23 cellular contexts compared by ENCODE assay signal in genomic region chr21:42571391-42572150, GRCh38. TPM values are rescaled to one million over a fixed set of nuclear protein-coding genes. Genes with fewer than 3 reads are reported as not detected.
A peak's percentile ranks its signal among the peaks of the same experiment; 100 is the strongest.
DNase-seq lines count a peak whose midpoint lies in the region; ATAC-seq and TF ChIP-seq lines count a peak whose summit lies in the region.
"Had no signal": no experiment of that assay in that cellular context is flagged by ENCODE, and none has a peak within 500 bp of the region (broad histone marks: within the 10 kb centered on the region; RNA-seq: fewer than 3 reads in every experiment).

No MANE protein-coding gene starts in this region.

- H3K9me3 Mint-ChIP-seq in CD14-positive monocyte (peaks cover 5 to 14% (median 12%) of the 10 kb centered on the region in 7 donors), brain (peaks cover 3 to 10% (median 7%) of the 10 kb centered on the region in 5 experiments)

- no peak overlapping the region for H4K91ac ChIP-seq in neuronal stem cell (ENCODE audit: low read depth, low read length, poor library complexity)

- no CpG with 5 or more reads among the region's 20 CpGs for WGBS in neuronal stem cell (ENCODE audit: extremely low coverage in 2 of 2, insufficient read length in 2 of 2, insufficient replicate concordance in 1 of 2), 2 donors

- no peak overlapping the region for H3K9ac ChIP-seq in neuronal stem cell (ENCODE audit: low read depth, low read length, poor library complexity)

- H2AFZ ChIP-seq in neuronal stem cell (ENCODE audit: low read length), result peak overlapping the region; percentile 85

- H3K79me1 ChIP-seq in neuronal stem cell (ENCODE audit: low read depth, low read length), result no peaks in the 10 kb centered on the region

- H3K27ac Mint-ChIP-seq in CD14-positive monocyte, result no peak overlapping the region
- peak overlapping the region in 3 of 5 experiments; percentile 6 to 96 (median 90) for H3K27ac Mint-ChIP-seq in brain
- H3K27ac Mint-ChIP-seq: activated naive CD4-positive, alpha-beta T cell treated with anti-CD3 and anti-CD28 coated beads, Interleukin-2, amount 50 U/mL, for 24 hours had no signal

- H3K9me3 ChIP-seq in neuronal stem cell (replicated peaks in 1 of 2; ENCODE audit: control insufficient read depth in 2 of 2, insufficient read depth in 1 of 2, low read depth in 1 of 2, low read length in 2 of 2), result peaks cover 2 to 3% of the 10 kb centered on the region in 2 donors
- H3K9me3 ChIP-seq: gastrocnemius medialis, mucosa of descending colon, transverse colon had no signal

- peaks cover 78 to 81% of the 10 kb centered on the region in 2 donors for H3K36me3 Mint-ChIP-seq in CD14-positive monocyte
- peaks cover 60% of the 10 kb centered on the region for H3K36me3 Mint-ChIP-seq in brain

- H4K8ac ChIP-seq in neuronal stem cell (ENCODE audit: low read depth, low read length), result no peak overlapping the region

- H3K4me1 Mint-ChIP-seq in CD14-positive monocyte (peaks cover 2% of the 10 kb centered on the region), brain (peaks cover 28% of the 10 kb centered on the region)
- H3K4me1 Mint-ChIP-seq: activated naive CD4-positive, alpha-beta T cell treated with anti-CD3 and anti-CD28 coated beads, Interleukin-2, amount 50 U/mL, for 24 hours; CD8-positive, alpha-beta memory T cell had no signal

- DNase-seq in CD14-positive monocyte (ENCODE audit: low spot score) (peak; percentile 32), NCI-H1417 (lab: John Stamatoyannopoulos, UW) (peak; percentile 23 to 95 (median 85)), neuronal stem cell (ENCODE audit: low spot score) (no peak), NAMALWA (ENCODE audit: low spot score) (no peak)
- no peak for DNase-seq in activated naive CD4-positive, alpha-beta T cell treated with Interleukin-2 at 50 U/mL for 16 hours
- DNase-seq: activated CD4-positive, alpha-beta T cell treated with anti-CD3 and anti-CD28 coated beads for 48 hours; activated T-cell treated with anti-CD3 and anti-CD28 coated beads, Interleukin-2, amount 50 U/mL, for 4 hours; brain microvascular endothelial cell; CD8-positive, alpha-beta memory T cell; erythroblast; gastrocnemius medialis; H9; left ventricle myocardium inferior; NCI-H2081 treated with DMSO at 0.1 percent for 48 hours; stimulated activated naive CD4-positive, alpha-beta T cell; T1000 had no signal

- H3K23ac ChIP-seq in neuronal stem cell (ENCODE audit: low read depth, low read length, poor library complexity), result no peak overlapping the region

- TF ChIP-seq CTCF in CD14-positive monocyte (IDR thresholded peaks at IDR 0.05), result no peak
- no peak for TF ChIP-seq CTCF in brain (conservative IDR thresholded peaks at IDR 0.05)

- peak overlapping the region; percentile 36 for H2AK5ac ChIP-seq in neuronal stem cell (ENCODE audit: low read depth, low read length)

- H2BK15ac ChIP-seq in neuronal stem cell (ENCODE audit: low read length), result no peak overlapping the region

- H2BK120ac ChIP-seq in neuronal stem cell (ENCODE audit: low read depth, low read length), result peak overlapping the region; percentile 56

- H3K27me3 ChIP-seq in neuronal stem cell (ENCODE audit: control insufficient read depth in 3 of 3, insufficient read depth in 3 of 3, low read depth in 1 of 3, low read length in 3 of 3), result peaks cover 0 to 3% (median 0%) of the 10 kb centered on the region in 3 experiments
- H3K27me3 ChIP-seq: brain microvascular endothelial cell, gastrocnemius medialis, transverse colon had no signal

- peak overlapping the region; percentile 48 for H2BK12ac ChIP-seq in neuronal stem cell (ENCODE audit: low read length)

- intact Hi-C loops in CD14-positive monocyte (cut with micrococcal nuclease), result no loop called here

- H3K27me3 Mint-ChIP-seq in CD14-positive monocyte (ENCODE audit: low read depth in 3 of 3) (no peaks in the 10 kb centered on the region), brain (peaks cover 4% of the 10 kb centered on the region)
- H3K27me3 Mint-ChIP-seq: activated naive CD4-positive, alpha-beta T cell treated with anti-CD3 and anti-CD28 coated beads, Interleukin-2, amount 50 U/mL, for 24 hours; CD8-positive, alpha-beta memory T cell had no signal

- ATAC-seq in GM21529 (IDR thresholded peaks at IDR 0.05; ENCODE audit: unreplicated experiment) (no peak), HG03521 (IDR thresholded peaks at IDR 0.05; ENCODE audit: unreplicated experiment) (no peak)
- ATAC-seq: activated T-cell treated with anti-CD3 and anti-CD28 coated beads, Interleukin-2, amount 50 U/mL, for 4 hours; gastrocnemius medialis; SK-N-SH treated with all-trans-retinoic acid at 6 μM for 48 hours had no signal

- peak overlapping the region; percentile 82 for H3K18ac ChIP-seq in neuronal stem cell (ENCODE audit: low read length)

- peaks cover 8 to 16% of the 10 kb centered on the region in 2 donors for H3K4me1 ChIP-seq in neuronal stem cell (ENCODE audit: control insufficient read depth in 2 of 2, insufficient read depth in 1 of 2, low read depth in 1 of 2, low read length in 2 of 2)
- H3K4me1 ChIP-seq: gastrocnemius medialis, left ventricle myocardium inferior, transverse colon had no signal

- H2BK5ac ChIP-seq in neuronal stem cell (ENCODE audit: low read length), result peak overlapping the region; percentile 20

- H3K4ac ChIP-seq in neuronal stem cell (ENCODE audit: low read length), result no peak overlapping the region

- no peak overlapping the region for H3K4me2 ChIP-seq in neuronal stem cell (ENCODE audit: insufficient read depth, low read length, poor library complexity, severe bottlenecking)

- H3K27ac ChIP-seq in neuronal stem cell (replicated peaks; ENCODE audit: low read length), result no peak overlapping the region
- H3K27ac ChIP-seq: brain microvascular endothelial cell, gastrocnemius medialis, left ventricle myocardium inferior, transverse colon had no signal

- H3K4me3 Mint-ChIP-seq in CD14-positive monocyte, result no peak overlapping the region
- H3K4me3 Mint-ChIP-seq in brain, result no peak overlapping the region
- H3K4me3 Mint-ChIP-seq: activated naive CD4-positive, alpha-beta T cell treated with anti-CD3 and anti-CD28 coated beads, Interleukin-2, amount 50 U/mL, for 24 hours; activated T-cell treated with anti-CD3 and anti-CD28 coated beads, Interleukin-2, amount 50 U/mL, for 4 hours; CD8-positive, alpha-beta memory T cell; H9 had no signal

- H3K14ac ChIP-seq in neuronal stem cell (ENCODE audit: low read length), result no peak overlapping the region

- no peak overlapping the region for H3K4me3 ChIP-seq in neuronal stem cell (ENCODE audit: low read length in 2 of 2)
- H3K4me3 ChIP-seq: gastrocnemius medialis, left ventricle myocardium inferior, mucosa of descending colon, transverse colon had no signal

- peaks cover 0 to 3% of the 10 kb centered on the region in 2 donors for H3K36me3 ChIP-seq in neuronal stem cell (replicated peaks in 1 of 2; ENCODE audit: control insufficient read depth in 2 of 2, insufficient read depth in 2 of 2, low read length in 2 of 2)
- H3K36me3 ChIP-seq: brain microvascular endothelial cell had no signal

RNA-seq across cellular contexts. Expression of gene SLC37A1, which starts 57.9 kb away (rescaled TPM):
- polyA plus RNA-seq in CD14-positive monocyte, result 1 to 10 TPM; 2.7 to 4.3 TPM
- polyA plus RNA-seq in brain (ENCODE audit: insufficient read depth, low read depth, low replicate concordance), result 36.1 TPM
- 9.1 TPM for polyA plus RNA-seq in neuronal stem cell (2013, experiment 1 of 2)
- polyA plus RNA-seq in neuronal stem cell (2013, experiment 2 of 2), result 8.5 TPM

Comparison
In these comparisons a context has a peak if more than half of its experiments do, and no peak if none do; other contexts are left out.
1. DNase-seq: peak in CD14-positive monocyte (single experiment) and NCI-H1417 (3 of 3); none in neuronal stem cell (single experiment), activated naive CD4-positive, alpha-beta T cell treated with Interleukin-2 at 50 U/mL for 16 hours (single experiment) and NAMALWA (single experiment).
2. H3K27ac Mint-ChIP-seq: peak in brain (3 of 5); none in CD14-positive monocyte (0 of 7).